In the genomic region with DNA sequence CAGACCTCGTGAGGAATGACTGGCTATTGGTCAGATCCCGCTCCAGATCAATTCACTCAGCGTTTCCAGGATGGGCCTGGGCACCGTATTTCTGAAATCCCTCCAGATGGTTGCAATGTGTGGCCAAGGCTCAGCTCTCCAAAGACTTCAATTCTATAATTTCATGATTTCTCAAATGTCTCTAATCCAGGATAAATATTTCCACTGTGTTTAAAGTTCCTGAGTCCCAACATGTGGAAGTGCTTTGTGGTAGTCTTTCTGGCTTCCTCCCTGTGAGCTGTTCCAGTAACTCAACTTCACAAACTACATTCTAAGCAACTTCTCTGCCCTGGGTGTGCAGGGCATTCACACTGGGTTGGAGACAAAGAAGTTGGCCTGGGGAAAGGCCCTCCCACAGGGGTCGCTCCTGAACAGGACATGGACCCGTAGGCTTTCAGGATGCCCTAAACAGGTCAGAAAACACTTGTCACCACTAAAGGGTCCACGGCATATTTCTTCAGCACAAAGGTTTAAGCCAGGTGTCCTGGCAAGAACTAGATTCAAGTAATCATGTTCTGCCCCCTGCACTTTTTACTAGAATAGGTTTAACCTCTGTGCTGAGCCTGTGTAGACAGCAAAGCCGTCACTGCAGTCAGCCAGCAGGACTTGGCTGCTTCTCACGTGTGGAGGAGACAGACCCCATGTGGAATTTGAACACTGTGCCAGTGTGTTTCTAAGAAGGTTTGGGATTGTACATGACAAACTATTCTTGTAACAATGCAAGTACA, we compare ENCODE assay signal across 2 cellular contexts.
TF ChIP-seq lines count a peak whose summit lies in the region.

No MANE protein-coding gene starts in this region.

TF ChIP-seq in K562, 482 proteins besides CTCF, POLR2A, EP300 and RAD21:
- TF ChIP-seq DIDO1 (tag; IDR thresholded peaks at IDR 0.05; ENCODE audit: low read depth) (no peak), SRSF1 (IDR thresholded peaks at IDR 0.05; ENCODE audit: low read depth, low read length) (no peak)

TF ChIP-seq in HepG2, 621 proteins besides CTCF, POLR2A, EP300 and RAD21:
- no peak for TF ChIP-seq HCFC1 (IDR thresholded peaks at IDR 0.05; ENCODE audit: low read depth, low read length)
- no peak for TF ChIP-seq HNRNPLL (IDR thresholded peaks at IDR 0.05; ENCODE audit: low read depth, low read length, poor library complexity, severe bottlenecking)
- TF ChIP-seq, protein P1, sequence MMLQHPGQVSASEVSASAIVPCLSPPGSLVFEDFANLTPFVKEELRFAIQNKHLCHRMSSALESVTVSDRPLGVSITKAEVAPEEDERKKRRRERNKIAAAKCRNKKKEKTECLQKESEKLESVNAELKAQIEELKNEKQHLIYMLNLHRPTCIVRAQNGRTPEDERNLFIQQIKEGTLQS (CRISPR knock-in tag; IDR thresholded peaks at IDR 0.05) = no peak
- TF ChIP-seq RFX3 (CRISPR knock-in tag; IDR thresholded peaks at IDR 0.05) = no peak
- TF ChIP-seq, protein P2, sequence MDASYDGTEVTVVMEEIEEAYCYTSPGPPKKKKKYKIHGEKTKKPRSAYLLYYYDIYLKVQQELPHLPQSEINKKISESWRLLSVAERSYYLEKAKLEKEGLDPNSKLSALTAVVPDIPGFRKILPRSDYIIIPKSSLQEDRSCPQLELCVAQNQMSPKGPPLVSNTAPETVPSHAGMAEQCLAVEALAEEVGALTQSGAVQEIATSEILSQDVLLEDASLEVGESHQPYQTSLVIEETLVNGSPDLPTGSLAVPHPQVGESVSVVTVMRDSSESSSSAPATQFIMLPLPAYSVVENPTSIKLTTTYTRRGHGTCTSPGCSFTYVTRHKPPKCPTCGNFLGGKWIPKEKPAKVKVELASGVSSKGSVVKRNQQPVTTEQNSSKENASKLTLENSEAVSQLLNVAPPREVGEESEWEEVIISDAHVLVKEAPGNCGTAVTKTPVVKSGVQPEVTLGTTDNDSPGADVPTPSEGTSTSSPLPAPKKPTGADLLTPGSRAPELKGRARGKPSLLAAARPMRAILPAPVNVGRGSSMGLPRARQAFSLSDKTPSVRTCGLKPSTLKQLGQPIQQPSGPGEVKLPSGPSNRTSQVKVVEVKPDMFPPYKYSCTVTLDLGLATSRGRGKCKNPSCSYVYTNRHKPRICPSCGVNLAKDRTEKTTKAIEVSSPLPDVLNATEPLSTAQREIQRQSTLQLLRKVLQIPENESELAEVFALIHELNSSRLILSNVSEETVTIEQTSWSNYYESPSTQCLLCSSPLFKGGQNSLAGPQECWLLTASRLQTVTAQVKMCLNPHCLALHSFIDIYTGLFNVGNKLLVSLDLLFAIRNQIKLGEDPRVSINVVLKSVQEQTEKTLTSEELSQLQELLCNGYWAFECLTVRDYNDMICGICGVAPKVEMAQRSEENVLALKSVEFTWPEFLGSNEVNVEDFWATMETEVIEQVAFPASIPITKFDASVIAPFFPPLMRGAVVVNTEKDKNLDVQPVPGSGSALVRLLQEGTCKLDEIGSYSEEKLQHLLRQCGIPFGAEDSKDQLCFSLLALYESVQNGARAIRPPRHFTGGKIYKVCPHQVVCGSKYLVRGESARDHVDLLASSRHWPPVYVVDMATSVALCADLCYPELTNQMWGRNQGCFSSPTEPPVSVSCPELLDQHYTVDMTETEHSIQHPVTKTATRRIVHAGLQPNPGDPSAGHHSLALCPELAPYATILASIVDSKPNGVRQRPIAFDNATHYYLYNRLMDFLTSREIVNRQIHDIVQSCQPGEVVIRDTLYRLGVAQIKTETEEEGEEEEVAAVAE (CRISPR knock-in tag; IDR thresholded peaks at IDR 0.05; ENCODE audit: borderline replicate concordance) = no peak
- no peak for TF ChIP-seq ZNF703 (CRISPR knock-in tag; IDR thresholded peaks at IDR 0.05; ENCODE audit: borderline replicate concordance)
- TF ChIP-seq, protein P3, sequence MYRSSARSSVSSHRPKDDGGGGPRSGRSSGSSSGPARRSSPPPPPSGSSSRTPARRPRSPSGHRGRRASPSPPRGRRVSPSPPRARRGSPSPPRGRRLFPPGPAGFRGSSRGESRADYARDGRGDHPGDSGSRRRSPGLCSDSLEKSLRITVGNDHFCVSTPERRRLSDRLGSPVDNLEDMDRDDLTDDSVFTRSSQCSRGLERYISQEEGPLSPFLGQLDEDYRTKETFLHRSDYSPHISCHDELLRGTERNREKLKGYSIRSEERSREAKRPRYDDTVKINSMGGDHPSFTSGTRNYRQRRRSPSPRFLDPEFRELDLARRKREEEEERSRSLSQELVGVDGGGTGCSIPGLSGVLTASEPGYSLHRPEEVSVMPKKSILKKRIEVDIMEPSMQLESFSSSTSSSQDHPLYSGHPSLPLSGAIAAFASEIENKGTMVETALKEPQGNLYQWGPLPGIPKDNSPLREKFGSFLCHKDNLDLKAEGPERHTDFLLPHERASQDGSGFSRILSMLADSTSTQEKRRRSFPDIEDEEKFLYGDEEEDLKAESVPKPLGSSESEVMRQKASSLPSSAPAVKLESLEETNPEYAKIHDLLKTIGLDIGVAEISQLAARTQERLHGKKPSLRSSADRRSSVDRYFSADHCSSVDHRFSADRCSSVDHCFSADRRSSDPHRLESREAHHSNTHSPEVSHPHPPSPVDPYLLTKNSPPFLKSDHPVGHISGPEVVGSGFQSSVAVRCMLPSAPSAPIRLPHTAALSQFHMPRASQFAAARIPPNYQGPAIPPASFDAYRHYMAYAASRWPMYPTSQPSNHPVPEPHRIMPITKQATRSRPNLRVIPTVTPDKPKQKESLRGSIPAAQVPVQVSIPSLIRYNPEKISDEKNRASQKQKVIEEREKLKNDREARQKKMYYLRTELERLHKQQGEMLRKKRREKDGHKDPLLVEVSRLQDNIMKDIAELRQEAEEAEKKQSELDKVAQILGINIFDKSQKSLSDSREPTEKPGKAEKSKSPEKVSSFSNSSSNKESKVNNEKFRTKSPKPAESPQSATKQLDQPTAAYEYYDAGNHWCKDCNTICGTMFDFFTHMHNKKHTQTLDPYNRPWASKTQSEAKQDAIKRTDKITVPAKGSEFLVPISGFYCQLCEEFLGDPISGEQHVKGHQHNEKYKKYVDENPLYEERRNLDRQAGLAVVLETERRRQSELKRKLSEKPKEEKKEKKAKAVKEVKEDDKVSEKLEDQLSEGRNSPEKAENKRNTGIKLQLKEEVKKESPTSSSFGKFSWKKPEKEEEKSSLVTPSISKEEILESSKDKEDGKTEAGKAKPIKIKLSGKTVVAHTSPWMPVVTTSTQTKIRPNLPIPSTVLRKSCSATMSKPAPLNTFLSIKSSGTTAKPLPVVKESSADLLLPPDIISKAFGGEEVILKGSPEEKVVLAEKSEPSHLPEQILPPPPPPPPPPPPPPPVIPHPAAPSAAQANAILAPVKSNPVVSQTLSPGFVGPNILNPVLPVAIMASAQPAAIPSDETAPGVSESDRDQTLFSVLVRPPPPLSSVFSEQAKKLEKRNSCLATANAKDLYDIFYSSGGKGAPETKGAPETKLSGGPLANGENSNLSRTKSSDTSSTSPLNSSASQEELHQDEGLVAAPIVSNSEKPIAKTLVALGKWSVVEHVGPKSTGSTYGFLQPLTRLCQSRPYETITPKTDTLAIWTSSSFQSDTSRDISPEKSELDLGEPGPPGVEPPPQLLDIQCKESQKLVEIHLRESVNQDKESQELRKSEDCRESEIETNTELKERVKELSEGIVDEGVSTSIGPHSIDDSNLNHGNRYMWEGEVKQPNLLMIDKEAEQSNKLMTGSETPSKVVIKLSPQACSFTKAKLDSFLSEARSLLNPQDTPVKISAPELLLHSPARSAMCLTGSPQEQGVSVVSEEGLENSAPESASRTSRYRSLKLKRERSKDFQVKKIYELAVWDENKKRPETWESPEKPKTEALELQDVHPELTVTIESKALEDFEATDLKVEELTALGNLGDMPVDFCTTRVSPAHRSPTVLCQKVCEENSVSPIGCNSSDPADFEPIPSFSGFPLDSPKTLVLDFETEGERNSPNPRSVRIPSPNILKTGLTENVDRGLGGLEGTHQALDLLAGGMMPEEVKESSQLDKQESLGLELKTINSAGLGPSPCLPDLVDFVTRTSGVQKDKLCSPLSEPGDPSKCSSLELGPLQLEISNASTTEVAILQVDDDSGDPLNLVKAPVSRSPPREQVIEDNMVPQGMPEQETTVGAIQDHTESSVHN (CRISPR knock-in tag; IDR thresholded peaks at IDR 0.05) = no peak
- no peak for TF ChIP-seq HDAC1 (CRISPR knock-in tag; IDR thresholded peaks at IDR 0.05)
- TF ChIP-seq ZNF788 (CRISPR knock-in tag; IDR thresholded peaks at IDR 0.05; ENCODE audit: borderline replicate concordance) = no peak
- TF ChIP-seq ERF (CRISPR knock-in tag; IDR thresholded peaks at IDR 0.05) = no peak
- no peak for TF ChIP-seq NFYC (CRISPR knock-in tag; IDR thresholded peaks at IDR 0.05)
- TF ChIP-seq KAT7 (CRISPR knock-in tag; IDR thresholded peaks at IDR 0.05; ENCODE audit: borderline replicate concordance) = no peak
- TF ChIP-seq, protein P4, sequence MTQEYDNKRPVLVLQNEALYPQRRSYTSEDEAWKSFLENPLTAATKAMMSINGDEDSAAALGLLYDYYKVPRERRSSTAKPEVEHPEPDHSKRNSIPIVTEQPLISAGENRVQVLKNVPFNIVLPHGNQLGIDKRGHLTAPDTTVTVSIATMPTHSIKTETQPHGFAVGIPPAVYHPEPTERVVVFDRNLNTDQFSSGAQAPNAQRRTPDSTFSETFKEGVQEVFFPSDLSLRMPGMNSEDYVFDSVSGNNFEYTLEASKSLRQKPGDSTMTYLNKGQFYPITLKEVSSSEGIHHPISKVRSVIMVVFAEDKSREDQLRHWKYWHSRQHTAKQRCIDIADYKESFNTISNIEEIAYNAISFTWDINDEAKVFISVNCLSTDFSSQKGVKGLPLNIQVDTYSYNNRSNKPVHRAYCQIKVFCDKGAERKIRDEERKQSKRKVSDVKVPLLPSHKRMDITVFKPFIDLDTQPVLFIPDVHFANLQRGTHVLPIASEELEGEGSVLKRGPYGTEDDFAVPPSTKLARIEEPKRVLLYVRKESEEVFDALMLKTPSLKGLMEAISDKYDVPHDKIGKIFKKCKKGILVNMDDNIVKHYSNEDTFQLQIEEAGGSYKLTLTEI (CRISPR knock-in tag; conservative IDR thresholded peaks at IDR 0.05) = no peak
- TF ChIP-seq GABPB1 (CRISPR knock-in tag; IDR thresholded peaks at IDR 0.05) = no peak
- TF ChIP-seq, protein P5, sequence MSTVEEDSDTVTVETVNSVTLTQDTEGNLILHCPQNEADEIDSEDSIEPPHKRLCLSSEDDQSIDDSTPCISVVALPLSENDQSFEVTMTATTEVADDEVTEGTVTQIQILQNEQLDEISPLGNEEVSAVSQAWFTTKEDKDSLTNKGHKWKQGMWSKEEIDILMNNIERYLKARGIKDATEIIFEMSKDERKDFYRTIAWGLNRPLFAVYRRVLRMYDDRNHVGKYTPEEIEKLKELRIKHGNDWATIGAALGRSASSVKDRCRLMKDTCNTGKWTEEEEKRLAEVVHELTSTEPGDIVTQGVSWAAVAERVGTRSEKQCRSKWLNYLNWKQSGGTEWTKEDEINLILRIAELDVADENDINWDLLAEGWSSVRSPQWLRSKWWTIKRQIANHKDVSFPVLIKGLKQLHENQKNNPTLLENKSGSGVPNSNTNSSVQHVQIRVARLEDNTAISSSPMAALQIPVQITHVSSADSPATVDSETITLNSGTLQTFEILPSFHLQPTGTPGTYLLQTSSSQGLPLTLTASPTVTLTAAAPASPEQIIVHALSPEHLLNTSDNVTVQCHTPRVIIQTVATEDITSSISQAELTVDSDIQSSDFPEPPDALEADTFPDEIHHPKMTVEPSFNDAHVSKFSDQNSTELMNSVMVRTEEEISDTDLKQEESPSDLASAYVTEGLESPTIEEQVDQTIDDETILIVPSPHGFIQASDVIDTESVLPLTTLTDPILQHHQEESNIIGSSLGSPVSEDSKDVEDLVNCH (CRISPR knock-in tag; IDR thresholded peaks at IDR 0.05) = no peak
